18 cellular contexts compared by ENCODE assay signal in genomic region chr20:50130995-50131394, GRCh38. TPM values are rescaled to one million over a fixed set of nuclear protein-coding genes. Genes with fewer than 3 reads are reported as not detected.
DNase-seq lines count a peak whose midpoint lies in the region; ATAC-seq and TF ChIP-seq lines count a peak whose summit lies in the region.
"Had no signal": no experiment of that assay in that cellular context is flagged by ENCODE, and none has a peak within 500 bp of the region (broad histone marks: within the 10 kb centered on the region; RNA-seq: fewer than 3 reads in every experiment).

No MANE protein-coding gene starts in this region.

- peak; percentile 50 for DNase-seq in LHCN-M2 (ENCODE audit: low read depth)
- DNase-seq in esophagus muscularis mucosa (ENCODE audit: extremely low spot score) = no peak
- peak; percentile 35 for DNase-seq in transverse colon
- no peak for DNase-seq in OCI-M2 (lab: John Stamatoyannopoulos, UW; ENCODE audit: unreplicated experiment)
- DNase-seq in activated CD8-positive, alpha-beta T cell treated with anti-CD3 and anti-CD28 coated beads for 36 hours = no peak
- no peak for DNase-seq in NCI-H345 (lab: John Stamatoyannopoulos, UW)
- DNase-seq: activated CD4-positive, alpha-beta T cell treated with anti-CD3 and anti-CD28 coated beads for 48 hours; activated T-cell treated with anti-CD3 and anti-CD28 coated beads, Interleukin-2, amount 50 U/mL, for 24 hours; amygdala; mammary epithelial cell; NCI-H2081 treated with DMSO at 0.1 percent for 48 hours; NCI-H82; stimulated activated CD4-positive, alpha-beta T cell treated with anti-CD3 and anti-CD28 coated beads, Interleukin-12 subunit alpha, Interleukin-12 subunit beta, amount 100 ng/mL, for 4 hours had no signal

- H3K9ac ChIP-seq in muscle layer of colon (ENCODE audit: low read length) = no peak overlapping the region

- POLR2A ChIA-PET in activated CD8-positive, alpha-beta T cell treated with anti-CD3 and anti-CD28 coated beads for 36 hours (lab: Charles Lee) = no interaction called here

- H3K4me3 Mint-ChIP-seq in activated CD8-positive, alpha-beta T cell treated with anti-CD3 and anti-CD28 coated beads for 36 hours = no peak overlapping the region
- H3K4me3 Mint-ChIP-seq: activated T-cell treated with anti-CD3 and anti-CD28 coated beads, Interleukin-2, amount 50 U/mL, for 24 hours; T-helper 2 cell treated with Interferon-gamma antibody and Interleukin-4, amounts not matched to agents 5 μg/mL and 100 μg/mL, for 36 hours had no signal

- H3K4me3 ChIP-seq in esophagus muscularis mucosa (peak overlapping the region in 2 of 4 donors; percentile 20 to 28), muscle layer of colon (ENCODE audit: low read depth in 1 of 2, low read length in 2 of 2) (peak overlapping the region in 1 of 2 donors; percentile 52), transverse colon (no peak overlapping the region)
- H3K4me3 ChIP-seq: suprapubic skin had no signal

- CTCF ChIA-PET in activated CD8-positive, alpha-beta T cell treated with anti-CD3 and anti-CD28 coated beads for 36 hours (lab: Charles Lee) = interaction anchor here (0.7 to 1.6 kb wide), 2 partner anchors 11 to 15 kb away, joined by 3 to 4 read pairs; no protein-coding TSS in a partner anchor

- peaks cover 38 to 74% (median 72%) of the 10 kb centered on the region in 4 donors for H3K4me1 ChIP-seq in esophagus muscularis mucosa
- peaks cover 48% of the 10 kb centered on the region for H3K4me1 ChIP-seq in muscle layer of colon (ENCODE audit: insufficient read depth, low read length)
- peaks cover 2 to 32% (median 20%) of the 10 kb centered on the region in 4 donors for H3K4me1 ChIP-seq in transverse colon

- WGBS in esophagus muscularis mucosa = 62% methylated on average over 4 of the region's 4 CpGs
- WGBS in transverse colon (ENCODE audit: low coverage in 1 of 2), 2 donors = 83% methylated on average over 4 of the region's 4 CpGs; no CpG with 5 or more reads in 1 of the 2 donors

- TF ChIP-seq EP300 in esophagus muscularis mucosa (IDR thresholded peaks at IDR 0.05) (no peak), transverse colon (IDR thresholded peaks at IDR 0.05; ENCODE audit: low read depth) (no peak)

- H3K27ac Mint-ChIP-seq in activated CD8-positive, alpha-beta T cell treated with anti-CD3 and anti-CD28 coated beads for 36 hours = no peak overlapping the region
- H3K27ac Mint-ChIP-seq: T-helper 2 cell treated with Interferon-gamma antibody and Interleukin-4, amounts not matched to agents 5 μg/mL and 100 μg/mL, for 36 hours had no signal

- no peaks in the 10 kb centered on the region for H3K27me3 Mint-ChIP-seq in activated CD8-positive, alpha-beta T cell treated with anti-CD3 and anti-CD28 coated beads for 36 hours
- H3K27me3 Mint-ChIP-seq: activated T-cell treated with anti-CD3 and anti-CD28 coated beads, Interleukin-2, amount 50 U/mL, for 24 hours had no signal

- H3K27ac ChIP-seq in esophagus muscularis mucosa (replicated peaks in 1 of 4) (peak overlapping the region; percentile 79 to 84 (median 82)), muscle layer of colon (ENCODE audit: low read depth, low read length) (peak overlapping the region; percentile 75), transverse colon (peak overlapping the region; percentile 27 to 80 (median 72))
- H3K27ac ChIP-seq: neutrophil, suprapubic skin had no signal

- no peak for TF ChIP-seq POLR2A in esophagus muscularis mucosa (IDR thresholded peaks at IDR 0.05; ENCODE audit: low read depth)
- TF ChIP-seq POLR2A in transverse colon (IDR thresholded peaks at IDR 0.05) = no peak

- TF ChIP-seq CTCF in esophagus muscularis mucosa (IDR thresholded peaks at IDR 0.05) (peak in 1 of 3 experiments; percentile 50), transverse colon (IDR thresholded peaks at IDR 0.05) (no peak)
- TF ChIP-seq CTCF in activated CD8-positive, alpha-beta T cell treated with anti-CD3 and anti-CD28 coated beads for 36 hours (IDR thresholded peaks at IDR 0.05) = no peak

- ATAC-seq in activated CD8-positive, alpha-beta T cell treated with anti-CD3 and anti-CD28 coated beads for 36 hours = no peak
- no peak for ATAC-seq in HG02571 (IDR thresholded peaks at IDR 0.05; ENCODE audit: unreplicated experiment)

- H3K27me3 ChIP-seq in esophagus muscularis mucosa (no peaks in the 10 kb centered on the region), muscle layer of colon (ENCODE audit: control insufficient read depth in 1 of 2, insufficient read depth in 2 of 2, low read length in 2 of 2) (no peaks in the 10 kb centered on the region), transverse colon (no peaks in the 10 kb centered on the region)
- H3K27me3 ChIP-seq: neutrophil, suprapubic skin had no signal

- peaks cover 26% of the 10 kb centered on the region for H3K36me3 Mint-ChIP-seq in activated CD8-positive, alpha-beta T cell treated with anti-CD3 and anti-CD28 coated beads for 36 hours (ENCODE audit: low read depth)

- no peaks in the 10 kb centered on the region for H3K9me3 Mint-ChIP-seq in activated CD8-positive, alpha-beta T cell treated with anti-CD3 and anti-CD28 coated beads for 36 hours
- H3K9me3 Mint-ChIP-seq: activated T-cell treated with anti-CD3 and anti-CD28 coated beads, Interleukin-2, amount 50 U/mL, for 24 hours; T-helper 2 cell treated with Interferon-gamma antibody and Interleukin-4, amounts not matched to agents 5 μg/mL and 100 μg/mL, for 36 hours had no signal

- H3K9me3 ChIP-seq in esophagus muscularis mucosa (no peaks in the 10 kb centered on the region), muscle layer of colon (ENCODE audit: low read length) (no peaks in the 10 kb centered on the region), transverse colon (no peaks in the 10 kb centered on the region)
- H3K9me3 ChIP-seq: neutrophil, suprapubic skin had no signal

- H3K4me1 Mint-ChIP-seq in activated CD8-positive, alpha-beta T cell treated with anti-CD3 and anti-CD28 coated beads for 36 hours (ENCODE audit: low read depth) = no peaks in the 10 kb centered on the region

- in situ Hi-C loops in transverse colon (cut with MboI; ENCODE audit: low pct_ligation_motif_present in 1 of 4, low pct_unique_long_range_greater_than_20kb in 1 of 4, low sequenced_read_pairs in 3 of 4) = no loop called here

- intact Hi-C loops in esophagus muscularis mucosa (cut with DNase I) (no loop called here), transverse colon (cut with DNase I; ENCODE audit: low total_unique reads) (no loop called here)
- intact Hi-C loops in activated CD8-positive, alpha-beta T cell treated with anti-CD3 and anti-CD28 coated beads for 36 hours (cut with micrococcal nuclease) = no loop called here

- H3K36me3 ChIP-seq in esophagus muscularis mucosa (peaks cover 14 to 68% (median 42%) of the 10 kb centered on the region in 4 donors), muscle layer of colon (ENCODE audit: insufficient read depth, low read length) (peaks cover 39% of the 10 kb centered on the region), transverse colon (peaks cover 0 to 14% (median 2%) of the 10 kb centered on the region in 4 donors)

RNA-seq across cellular contexts. Expression of gene UBE2V1, which starts 18.0 kb away (rescaled TPM):
- total RNA-seq in LHCN-M2 (2014; rRNA removed) (61.5 and 71.5 TPM in 2 replicates), esophagus muscularis mucosa (100 to 1,000 TPM in 1 of 4 donors, 10 to 100 TPM in 3; 66.8 to 104 (median 78.3) TPM), transverse colon (100 to 1,000 TPM in 1 of 4 donors, 10 to 100 TPM in 3; 23.7 to 104 (median 62.8) TPM)
- polyA plus RNA-seq in LHCN-M2 (2012) = 126 TPM
- total RNA-seq in activated CD8-positive, alpha-beta T cell treated with anti-CD3 and anti-CD28 coated beads for 36 hours = 100 to 1,000 TPM; 112 to 151 TPM

RNA-seq across cellular contexts. Expression of gene PEDS1, which starts 22.5 kb away (rescaled TPM):
- total RNA-seq in LHCN-M2 (2014; rRNA removed) = 25.8 and 37.7 TPM in 2 replicates
- 23.8 TPM for polyA plus RNA-seq in LHCN-M2 (2012)
- total RNA-seq in esophagus muscularis mucosa = 10 to 100 TPM; 22.2 to 50.3 (median 30.7) TPM
- 10 to 100 TPM in 3 of 4 donors, 1 to 10 TPM in 1; 9.6 to 30.9 (median 23.2) TPM for total RNA-seq in transverse colon
- total RNA-seq in activated CD8-positive, alpha-beta T cell treated with anti-CD3 and anti-CD28 coated beads for 36 hours = 10 to 100 TPM; 16.0 to 17.3 TPM

RNA-seq across cellular contexts. Expression of gene CEBPB, which starts 59.6 kb away (rescaled TPM):
- total RNA-seq in LHCN-M2 (2014; rRNA removed) = 54.9 and 59.3 TPM in 2 replicates
- 13.4 TPM for polyA plus RNA-seq in LHCN-M2 (2012)
- total RNA-seq in esophagus muscularis mucosa = 100 to 1,000 TPM; 105 to 195 (median 144) TPM
- total RNA-seq in transverse colon = 10 to 100 TPM; 26.1 to 78.9 (median 57.1) TPM
- total RNA-seq in activated CD8-positive, alpha-beta T cell treated with anti-CD3 and anti-CD28 coated beads for 36 hours = 10 to 100 TPM; 27.2 to 28.4 TPM

Comparison
In these comparisons a context has a peak if more than half of its experiments do, and no peak if none do; other contexts are left out.
1. DNase-seq: peak in LHCN-M2 (single experiment) and transverse colon (single experiment); none in esophagus muscularis mucosa (single experiment), OCI-M2 (single experiment), activated CD8-positive, alpha-beta T cell treated with anti-CD3 and anti-CD28 coated beads for 36 hours (single experiment) and NCI-H345 (single experiment).
2. Peak in every context shown above with its lines, with median percentiles within 50 percentile points of each other: H3K27ac ChIP-seq.